In the genomic region with DNA sequence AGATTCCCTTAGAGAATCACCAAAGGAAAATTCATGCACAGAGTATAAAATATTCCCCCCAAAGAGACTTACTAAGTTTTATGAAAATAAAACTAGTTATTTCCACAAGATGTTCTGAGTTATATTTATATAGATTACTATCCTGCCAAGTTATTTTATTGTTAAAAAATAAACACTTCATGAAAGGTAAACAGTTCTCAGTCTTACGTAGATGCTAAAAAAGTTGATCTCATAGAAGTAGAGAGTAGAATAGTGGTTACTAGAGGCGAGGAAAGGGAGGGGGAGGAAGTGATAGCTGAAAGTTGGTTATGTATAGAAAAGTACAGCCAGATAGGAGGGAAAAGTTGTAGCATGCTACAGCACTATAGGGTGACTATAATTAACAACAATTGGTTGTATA, we compare ENCODE assay signal across 1 cellular context.
TF ChIP-seq lines count a peak whose summit lies in the region.

No MANE protein-coding gene starts in this region.

TF ChIP-seq in GM23338, 12 proteins besides CTCF, POLR2A, EP300 and RAD21 (continued from another document):
- TF ChIP-seq, protein P1, sequence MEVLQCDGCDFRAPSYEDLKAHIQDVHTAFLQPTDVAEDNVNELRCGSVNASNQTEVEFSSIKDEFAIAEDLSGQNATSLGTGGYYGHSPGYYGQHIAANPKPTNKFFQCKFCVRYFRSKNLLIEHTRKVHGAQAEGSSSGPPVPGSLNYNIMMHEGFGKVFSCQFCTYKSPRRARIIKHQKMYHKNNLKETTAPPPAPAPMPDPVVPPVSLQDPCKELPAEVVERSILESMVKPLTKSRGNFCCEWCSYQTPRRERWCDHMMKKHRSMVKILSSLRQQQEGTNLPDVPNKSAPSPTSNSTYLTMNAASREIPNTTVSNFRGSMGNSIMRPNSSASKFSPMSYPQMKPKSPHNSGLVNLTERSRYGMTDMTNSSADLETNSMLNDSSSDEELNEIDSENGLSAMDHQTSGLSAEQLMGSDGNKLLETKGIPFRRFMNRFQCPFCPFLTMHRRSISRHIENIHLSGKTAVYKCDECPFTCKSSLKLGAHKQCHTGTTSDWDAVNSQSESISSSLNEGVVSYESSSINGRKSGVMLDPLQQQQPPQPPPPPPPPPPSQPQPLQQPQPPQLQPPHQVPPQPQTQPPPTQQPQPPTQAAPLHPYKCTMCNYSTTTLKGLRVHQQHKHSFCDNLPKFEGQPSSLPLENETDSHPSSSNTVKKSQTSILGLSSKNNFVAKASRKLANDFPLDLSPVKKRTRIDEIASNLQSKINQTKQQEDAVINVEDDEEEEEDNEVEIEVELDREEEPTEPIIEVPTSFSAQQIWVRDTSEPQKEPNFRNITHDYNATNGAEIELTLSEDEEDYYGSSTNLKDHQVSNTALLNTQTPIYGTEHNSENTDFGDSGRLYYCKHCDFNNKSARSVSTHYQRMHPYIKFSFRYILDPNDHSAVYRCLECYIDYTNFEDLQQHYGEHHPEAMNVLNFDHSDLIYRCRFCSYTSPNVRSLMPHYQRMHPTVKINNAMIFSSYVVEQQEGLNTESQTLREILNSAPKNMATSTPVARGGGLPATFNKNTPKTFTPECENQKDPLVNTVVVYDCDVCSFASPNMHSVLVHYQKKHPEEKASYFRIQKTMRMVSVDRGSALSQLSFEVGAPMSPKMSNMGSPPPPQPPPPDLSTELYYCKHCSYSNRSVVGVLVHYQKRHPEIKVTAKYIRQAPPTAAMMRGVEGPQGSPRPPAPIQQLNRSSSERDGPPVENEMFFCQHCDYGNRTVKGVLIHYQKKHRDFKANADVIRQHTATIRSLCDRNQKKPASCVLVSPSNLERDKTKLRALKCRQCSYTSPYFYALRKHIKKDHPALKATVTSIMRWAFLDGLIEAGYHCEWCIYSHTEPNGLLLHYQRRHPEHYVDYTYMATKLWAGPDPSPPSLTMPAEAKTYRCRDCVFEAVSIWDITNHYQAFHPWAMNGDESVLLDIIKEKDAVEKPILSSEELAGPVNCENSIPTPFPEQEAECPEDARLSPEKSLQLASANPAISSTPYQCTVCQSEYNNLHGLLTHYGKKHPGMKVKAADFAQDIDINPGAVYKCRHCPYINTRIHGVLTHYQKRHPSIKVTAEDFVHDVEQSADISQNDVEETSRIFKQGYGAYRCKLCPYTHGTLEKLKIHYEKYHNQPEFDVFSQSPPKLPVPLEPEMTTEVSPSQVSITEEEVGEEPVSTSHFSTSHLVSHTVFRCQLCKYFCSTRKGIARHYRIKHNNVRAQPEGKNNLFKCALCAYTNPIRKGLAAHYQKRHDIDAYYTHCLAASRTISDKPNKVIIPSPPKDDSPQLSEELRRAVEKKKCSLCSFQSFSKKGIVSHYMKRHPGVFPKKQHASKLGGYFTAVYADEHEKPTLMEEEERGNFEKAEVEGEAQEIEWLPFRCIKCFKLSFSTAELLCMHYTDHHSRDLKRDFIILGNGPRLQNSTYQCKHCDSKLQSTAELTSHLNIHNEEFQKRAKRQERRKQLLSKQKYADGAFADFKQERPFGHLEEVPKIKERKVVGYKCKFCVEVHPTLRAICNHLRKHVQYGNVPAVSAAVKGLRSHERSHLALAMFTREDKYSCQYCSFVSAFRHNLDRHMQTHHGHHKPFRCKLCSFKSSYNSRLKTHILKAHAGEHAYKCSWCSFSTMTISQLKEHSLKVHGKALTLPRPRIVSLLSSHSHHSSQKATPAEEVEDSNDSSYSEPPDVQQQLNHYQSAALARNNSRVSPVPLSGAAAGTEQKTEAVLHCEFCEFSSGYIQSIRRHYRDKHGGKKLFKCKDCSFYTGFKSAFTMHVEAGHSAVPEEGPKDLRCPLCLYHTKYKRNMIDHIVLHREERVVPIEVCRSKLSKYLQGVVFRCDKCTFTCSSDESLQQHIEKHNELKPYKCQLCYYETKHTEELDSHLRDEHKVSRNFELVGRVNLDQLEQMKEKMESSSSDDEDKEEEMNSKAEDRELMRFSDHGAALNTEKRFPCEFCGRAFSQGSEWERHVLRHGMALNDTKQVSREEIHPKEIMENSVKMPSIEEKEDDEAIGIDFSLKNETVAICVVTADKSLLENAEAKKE (CRISPR knock-in tag; IDR thresholded peaks at IDR 0.05): no peak
- TF ChIP-seq NANOG (IDR thresholded peaks at IDR 0.05; ENCODE audit: borderline replicate concordance): no peak
- no peak for TF ChIP-seq ZNF331 (CRISPR knock-in tag; IDR thresholded peaks at IDR 0.05; ENCODE audit: low read depth)
- no peak for TF ChIP-seq POLR2AphosphoS5 (IDR thresholded peaks at IDR 0.05; ENCODE audit: low read depth)
- no peak for TF ChIP-seq EZH2phosphoT487 (IDR thresholded peaks at IDR 0.05; ENCODE audit: unreplicated experiment)
- TF ChIP-seq ZNF114 (CRISPR knock-in tag; IDR thresholded peaks at IDR 0.05): no peak
- TF ChIP-seq CREB1 (CRISPR knock-in tag; IDR thresholded peaks at IDR 0.05; ENCODE audit: low read depth): no peak
- TF ChIP-seq, protein P2, sequence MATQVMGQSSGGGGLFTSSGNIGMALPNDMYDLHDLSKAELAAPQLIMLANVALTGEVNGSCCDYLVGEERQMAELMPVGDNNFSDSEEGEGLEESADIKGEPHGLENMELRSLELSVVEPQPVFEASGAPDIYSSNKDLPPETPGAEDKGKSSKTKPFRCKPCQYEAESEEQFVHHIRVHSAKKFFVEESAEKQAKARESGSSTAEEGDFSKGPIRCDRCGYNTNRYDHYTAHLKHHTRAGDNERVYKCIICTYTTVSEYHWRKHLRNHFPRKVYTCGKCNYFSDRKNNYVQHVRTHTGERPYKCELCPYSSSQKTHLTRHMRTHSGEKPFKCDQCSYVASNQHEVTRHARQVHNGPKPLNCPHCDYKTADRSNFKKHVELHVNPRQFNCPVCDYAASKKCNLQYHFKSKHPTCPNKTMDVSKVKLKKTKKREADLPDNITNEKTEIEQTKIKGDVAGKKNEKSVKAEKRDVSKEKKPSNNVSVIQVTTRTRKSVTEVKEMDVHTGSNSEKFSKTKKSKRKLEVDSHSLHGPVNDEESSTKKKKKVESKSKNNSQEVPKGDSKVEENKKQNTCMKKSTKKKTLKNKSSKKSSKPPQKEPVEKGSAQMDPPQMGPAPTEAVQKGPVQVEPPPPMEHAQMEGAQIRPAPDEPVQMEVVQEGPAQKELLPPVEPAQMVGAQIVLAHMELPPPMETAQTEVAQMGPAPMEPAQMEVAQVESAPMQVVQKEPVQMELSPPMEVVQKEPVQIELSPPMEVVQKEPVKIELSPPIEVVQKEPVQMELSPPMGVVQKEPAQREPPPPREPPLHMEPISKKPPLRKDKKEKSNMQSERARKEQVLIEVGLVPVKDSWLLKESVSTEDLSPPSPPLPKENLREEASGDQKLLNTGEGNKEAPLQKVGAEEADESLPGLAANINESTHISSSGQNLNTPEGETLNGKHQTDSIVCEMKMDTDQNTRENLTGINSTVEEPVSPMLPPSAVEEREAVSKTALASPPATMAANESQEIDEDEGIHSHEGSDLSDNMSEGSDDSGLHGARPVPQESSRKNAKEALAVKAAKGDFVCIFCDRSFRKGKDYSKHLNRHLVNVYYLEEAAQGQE (IDR thresholded peaks at IDR 0.05; ENCODE audit: unreplicated experiment): no peak
